ENCODE assay signal across 9 cellular contexts in genomic region chr9:20526500-20527319, GRCh38.
DNase-seq lines count a peak whose midpoint lies in the region; ATAC-seq, FAIRE-seq and TF ChIP-seq lines count a peak whose summit lies in the region.
"Had no signal": no experiment of that assay in that cellular context is flagged by ENCODE, and none has a peak within 500 bp of the region (broad histone marks: within the 10 kb centered on the region; RNA-seq: fewer than 3 reads in every experiment).

No MANE protein-coding gene starts in this region.

- FAIRE-seq in GM12892 (lab: Jason Lieb, UNC): peak; percentile 51
- FAIRE-seq: kidney had no signal

- no peaks in the 10 kb centered on the region for H3K27me3 ChIP-seq in transverse colon

- in situ Hi-C loops in transverse colon (cut with MboI; ENCODE audit: low pct_ligation_motif_present in 1 of 4, low pct_unique_long_range_greater_than_20kb in 1 of 4, low sequenced_read_pairs in 3 of 4): no loop called here

- H3K27ac ChIP-seq in transverse colon: no peak overlapping the region

- TF ChIP-seq EP300 in transverse colon (IDR thresholded peaks at IDR 0.05; ENCODE audit: low read depth): no peak

- no peaks in the 10 kb centered on the region for H3K9me3 ChIP-seq in transverse colon

- TF ChIP-seq POLR2A in GM12892 (IDR thresholded peaks at IDR 0.05; ENCODE audit: low read depth, low read length): no peak
- no peak for TF ChIP-seq POLR2A in transverse colon (IDR thresholded peaks at IDR 0.05)

- TF ChIP-seq CTCF in fibroblast of pulmonary artery (IDR thresholded peaks at IDR 0.05; ENCODE audit: low read length, missing control alignments) (peak; percentile 5), transverse colon (IDR thresholded peaks at IDR 0.05) (peak in 1 of 5 experiments; percentile 24)

- peaks cover 0 to 9% (median 5%) of the 10 kb centered on the region in 4 donors for H3K4me1 ChIP-seq in transverse colon

- no peak overlapping the region for H3K4me3 ChIP-seq in fibroblast of pulmonary artery (replicated peaks; ENCODE audit: low read depth, low read length)
- H3K4me3 ChIP-seq in transverse colon: no peak overlapping the region

- 67 to 73% methylated on average over 1 of the region's 1 CpG for WGBS in transverse colon (ENCODE audit: low coverage in 1 of 2), 2 donors

- no peak for DNase-seq in GM12892 (ENCODE audit: insufficient read length)
- DNase-seq in fibroblast of pulmonary artery (ENCODE audit: low read depth): peak; percentile 27
- DNase-seq in occipital lobe (lab: John Stamatoyannopoulos, UW): no peak
- no peak for DNase-seq in transverse colon
- no peak for DNase-seq in activated CD8-positive, alpha-beta memory T cell treated with anti-CD3 and anti-CD28 coated beads for 24 hours
- no peak for DNase-seq in mucosa of gallbladder (ENCODE audit: low spot score)
- DNase-seq: kidney had no signal

- intact Hi-C loops in transverse colon (cut with DNase I; ENCODE audit: low total_unique reads): no loop called here

- no peaks in the 10 kb centered on the region for H3K36me3 ChIP-seq in transverse colon

- ATAC-seq in GM21528 (IDR thresholded peaks at IDR 0.05; ENCODE audit: low FRiP score, unreplicated experiment) (peak; percentile 87), HG03469 (IDR thresholded peaks at IDR 0.05; ENCODE audit: unreplicated experiment) (peak; percentile 78)
